Comparison of ENCODE assay signal across 22 cellular contexts in the genomic region with DNA sequence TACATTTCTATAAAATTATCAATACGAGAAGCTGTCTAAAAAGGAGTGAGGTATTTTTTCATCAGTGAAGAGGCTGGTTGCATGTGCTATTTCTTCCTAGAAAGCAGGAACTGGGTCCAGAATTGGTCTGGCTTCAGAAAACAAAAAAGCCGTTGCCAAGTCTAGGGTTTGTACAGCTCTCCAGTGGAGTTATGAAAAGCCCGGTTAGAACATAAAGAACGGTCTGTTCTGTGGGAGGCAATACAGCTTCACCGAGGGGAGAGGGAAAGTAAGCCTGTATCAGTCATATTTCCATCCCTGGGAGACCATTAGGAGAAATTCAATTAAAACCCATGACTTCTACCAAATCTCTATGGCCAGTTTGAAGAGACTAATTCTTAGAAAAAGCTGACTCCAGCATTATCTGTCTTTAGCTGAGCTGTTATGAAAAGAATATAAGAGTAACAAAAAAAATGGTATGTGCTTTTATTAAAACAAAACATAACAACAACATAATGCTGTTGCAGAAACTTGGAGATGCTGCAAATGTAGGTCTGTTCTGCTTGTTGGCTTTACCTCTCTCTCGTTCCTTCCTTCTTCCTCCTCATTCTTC.
"Had no signal": no experiment of that assay in that cellular context is flagged by ENCODE, and none has a peak within 500 bp of the region (broad histone marks: within the 10 kb centered on the region; RNA-seq: fewer than 3 reads in every experiment).

No MANE protein-coding gene starts in this region.

- H3K9me3 ChIP-seq: esophagus squamous epithelium, gastroesophageal sphincter, heart left ventricle, spleen, upper lobe of left lung had no signal

- H3K9ac ChIP-seq: parathyroid adenoma had no signal

- H3K79me2 ChIP-seq: parathyroid adenoma had no signal

- H3K4me1 ChIP-seq: esophagus squamous epithelium, gastroesophageal sphincter, heart left ventricle, parathyroid adenoma, spleen, upper lobe of left lung had no signal

- H2AFZ ChIP-seq: parathyroid adenoma had no signal

- DNase-seq: activated CD4-positive, alpha-beta T cell treated with anti-CD3 and anti-CD28 coated beads, Interleukin-2, amount 50 U/mL, for 1 hour; activated gamma-delta T cell treated with Interleukin-2 at 50 U/mL for 16 hours; activated T-cell treated with anti-CD3 and anti-CD28 coated beads, Interleukin-2, amount 50 U/mL, for 1 hour; aorta; central memory CD4-positive, alpha-beta T cell; effector memory CD8-positive, alpha-beta T cell; esophagus squamous epithelium; heart left ventricle; kidney; mammary epithelial cell; spleen; stimulated activated CD4-positive, alpha-beta T cell treated with anti-CD3 and anti-CD28 coated beads, Interleukin-4, amount 100 ng/mL, for 1 hour; stimulated activated naive CD4-positive, alpha-beta T cell treated with Interleukin-2 at 50 U/mL for 16 hours; upper lobe of left lung had no signal

- H3K4me3 Mint-ChIP-seq: effector memory CD8-positive, alpha-beta T cell; nephron had no signal

- H3K9me3 Mint-ChIP-seq: activated naive CD4-positive, alpha-beta T cell treated with anti-CD3 and anti-CD28 coated beads, Interleukin-2, amount 50 U/mL, for 72 hours; nephron had no signal

- H3K27me3 ChIP-seq: esophagus squamous epithelium, gastroesophageal sphincter, spleen, upper lobe of left lung had no signal

- H3K27ac Mint-ChIP-seq: activated naive CD4-positive, alpha-beta T cell treated with anti-CD3 and anti-CD28 coated beads, Interleukin-2, amount 50 U/mL, for 72 hours; effector memory CD8-positive, alpha-beta T cell; nephron had no signal

- H3K27ac ChIP-seq: dorsolateral prefrontal cortex, esophagus squamous epithelium, gastroesophageal sphincter, heart left ventricle, parathyroid adenoma, spleen, upper lobe of left lung, VCaP had no signal

- H3K36me3 Mint-ChIP-seq: activated naive CD4-positive, alpha-beta T cell treated with anti-CD3 and anti-CD28 coated beads, Interleukin-2, amount 50 U/mL, for 72 hours had no signal

- H3K36me3 ChIP-seq: esophagus squamous epithelium, gastroesophageal sphincter, heart left ventricle, spleen, upper lobe of left lung had no signal

- ATAC-seq: activated CD4-positive, CD25-positive, alpha-beta regulatory T cell treated with anti-CD3 and anti-CD28 coated beads, Interleukin-2, amount 50 U/mL, for 24 hours; activated naive CD4-positive, alpha-beta T cell treated with anti-CD3 and anti-CD28 coated beads, Interleukin-2, amount 50 U/mL, for 72 hours; effector memory CD8-positive, alpha-beta T cell; gastroesophageal sphincter; heart left ventricle; SK-N-SH treated with all-trans-retinoic acid at 6 μM for 48 hours had no signal

- H3K4me3 ChIP-seq: dorsolateral prefrontal cortex, esophagus squamous epithelium, gastroesophageal sphincter, heart left ventricle, spleen, upper lobe of left lung had no signal
